8 cellular contexts compared by ENCODE assay signal in genomic region chr14:24365600-24366374, GRCh38. TPM values are rescaled to one million over a fixed set of nuclear protein-coding genes. Genes with fewer than 3 reads are reported as not detected.
A peak's percentile ranks its signal among the peaks of the same experiment; 100 is the strongest.
DNase-seq lines count a peak whose midpoint lies in the region; ATAC-seq and TF ChIP-seq lines count a peak whose summit lies in the region.

No MANE protein-coding gene starts in this region.

- no peaks in the 10 kb centered on the region for H3K36me3 Mint-ChIP-seq in CD4-positive, CD25-positive, alpha-beta regulatory T cell

- TF ChIP-seq CTCF in retinal pigment epithelial cell (conservative IDR thresholded peaks at IDR 0.05; ENCODE audit: low read depth, low read length), result peak; percentile 97

- no peaks in the 10 kb centered on the region for H3K36me3 ChIP-seq in CD4-positive, CD25-positive, alpha-beta regulatory T cell (ENCODE audit: control insufficient read depth, insufficient read depth, low read length)

- no peak overlapping the region for H3K27ac ChIP-seq in CD4-positive, CD25-positive, alpha-beta regulatory T cell (ENCODE audit: insufficient read depth, low read length, poor library complexity, severe bottlenecking)

- peak overlapping the region; percentile 15 to 85 (median 75) for H3K4me3 Mint-ChIP-seq in CD4-positive, CD25-positive, alpha-beta regulatory T cell

- H3K4me3 ChIP-seq in CD4-positive, CD25-positive, alpha-beta regulatory T cell (ENCODE audit: low read depth, low read length), result no peak overlapping the region
- peak overlapping the region; percentile 76 for H3K4me3 ChIP-seq in retinal pigment epithelial cell (ENCODE audit: low read length)

- peaks cover 0 to 30% (median 16%) of the 10 kb centered on the region in 4 donors for H3K4me1 Mint-ChIP-seq in CD4-positive, CD25-positive, alpha-beta regulatory T cell

- H3K9me3 ChIP-seq in CD4-positive, CD25-positive, alpha-beta regulatory T cell (ENCODE audit: control insufficient read depth in 2 of 2, low read length in 2 of 2), result no peaks in the 10 kb centered on the region

- H3K4me1 ChIP-seq in CD4-positive, CD25-positive, alpha-beta regulatory T cell (ENCODE audit: control insufficient read depth, insufficient read depth, low read length, poor library complexity, severe bottlenecking), result peaks cover 37% of the 10 kb centered on the region

- peak; percentile 65 to 79 for ATAC-seq in CD4-positive, CD25-positive, alpha-beta regulatory T cell (ENCODE audit: low read depth in 2 of 2)
- peak; percentile 37 for ATAC-seq in GM21576 (IDR thresholded peaks at IDR 0.05; ENCODE audit: unreplicated experiment)

- peaks cover 0 to under 1% (median 0%) of the 10 kb centered on the region in 7 donors for H3K9me3 Mint-ChIP-seq in CD4-positive, CD25-positive, alpha-beta regulatory T cell

- H3K27ac Mint-ChIP-seq in CD4-positive, CD25-positive, alpha-beta regulatory T cell, result no peak overlapping the region

- DNase-seq in CD4-positive, CD25-positive, alpha-beta regulatory T cell, result peak; percentile 27 to 87 (median 48)
- DNase-seq in NCI-H1105 (lab: John Stamatoyannopoulos, UW) (peak; percentile 83), T1000 (lab: John Stamatoyannopoulos, UW) (peak; percentile 53), astrocyte of the hippocampus (ENCODE audit: low read depth, low spot score) (peak; percentile 96), hepatic stellate cell (ENCODE audit: low spot score) (peak; percentile 62), retinal pigment epithelial cell (ENCODE audit: low read depth) (peak; percentile 74), A172 (ENCODE audit: low spot score) (no peak)

- H3K27me3 ChIP-seq in CD4-positive, CD25-positive, alpha-beta regulatory T cell (ENCODE audit: control insufficient read depth, insufficient read depth, low read length), result peaks cover 28% of the 10 kb centered on the region

- H3K27me3 Mint-ChIP-seq in CD4-positive, CD25-positive, alpha-beta regulatory T cell, result peaks cover 68% of the 10 kb centered on the region

RNA-seq across cellular contexts. Expression of gene NFATC4, which starts 2.2 kb away (rescaled TPM):
- not detected for total RNA-seq in CD4-positive, CD25-positive, alpha-beta regulatory T cell
- not detected for polyA plus RNA-seq in CD4-positive, CD25-positive, alpha-beta regulatory T cell
- not detected in 2 replicates for total RNA-seq in A172 (2014; rRNA removed; shearing (Covaris generic))

RNA-seq across cellular contexts. Expression of gene RIPK3, which starts 26.0 kb away (rescaled TPM):
- 41.2 TPM for total RNA-seq in CD4-positive, CD25-positive, alpha-beta regulatory T cell
- polyA plus RNA-seq in CD4-positive, CD25-positive, alpha-beta regulatory T cell, result 10 to 100 TPM; 14.9 to 24.6 (median 19.4) TPM
- total RNA-seq in A172 (2014; rRNA removed; shearing (Covaris generic)), result not detected in 2 replicates

RNA-seq across cellular contexts. Expression of gene ADCY4, which starts 30.9 kb away (rescaled TPM):
- 10.7 TPM for total RNA-seq in CD4-positive, CD25-positive, alpha-beta regulatory T cell
- under 1 TPM in 2 of 4 donors, not detected in 2; 0.32 to 0.39 TPM for polyA plus RNA-seq in CD4-positive, CD25-positive, alpha-beta regulatory T cell
- total RNA-seq in A172 (2014; rRNA removed; shearing (Covaris generic)), result 0.05 TPM in 1 of 2 replicates, not detected in the other

RNA-seq across cellular contexts. Expression of gene NYNRIN, which starts 33.0 kb away (rescaled TPM):
- total RNA-seq in CD4-positive, CD25-positive, alpha-beta regulatory T cell, result 0.22 TPM
- under 1 TPM in 1 of 4 donors, not detected in 3; 0.02 TPM for polyA plus RNA-seq in CD4-positive, CD25-positive, alpha-beta regulatory T cell
- total RNA-seq in A172 (2014; rRNA removed; shearing (Covaris generic)), result 0.12 and 0.69 TPM in 2 replicates

RNA-seq across cellular contexts. Expression of gene LTB4R, which starts 54.5 kb away (rescaled TPM):
- 17.5 TPM for total RNA-seq in CD4-positive, CD25-positive, alpha-beta regulatory T cell
- 1 to 10 TPM; 3.5 to 7.8 (median 6.3) TPM for polyA plus RNA-seq in CD4-positive, CD25-positive, alpha-beta regulatory T cell
- 2.3 and 2.9 TPM in 2 replicates for total RNA-seq in A172 (2014; rRNA removed; shearing (Covaris generic))

Comparison
In these comparisons a context has a peak if more than half of its experiments do, and no peak if none do; other contexts are left out.
1. RNA of gene RIPK3, which starts 26.0 kb away (total RNA-seq): 41.2 TPM in CD4-positive, CD25-positive, alpha-beta regulatory T cell (single experiment); not detected in A172; every median in the first group is over 10 times any median in the second.
2. RNA of gene ADCY4, which starts 30.9 kb away (total RNA-seq): 10.7 TPM in CD4-positive, CD25-positive, alpha-beta regulatory T cell (single experiment); 0.05 TPM in A172; every median in the first group is over 10 times any median in the second.